In genomic region chr19:46412983-46413261, GRCh38 we compare ENCODE assay signal across 12 cellular contexts. TPM values are rescaled to one million over a fixed set of nuclear protein-coding genes. Genes with fewer than 3 reads are reported as not detected.
DNase-seq lines count a peak whose midpoint lies in the region; ATAC-seq, FAIRE-seq and TF ChIP-seq lines count a peak whose summit lies in the region.
"Had no signal": no experiment of that assay in that cellular context is flagged by ENCODE, and none has a peak within 500 bp of the region (broad histone marks: within the 10 kb centered on the region; RNA-seq: fewer than 3 reads in every experiment).

No MANE protein-coding gene starts in this region.

- peaks cover 40% of the 10 kb centered on the region for H3K79me2 ChIP-seq in K562 (ENCODE audit: control insufficient read depth, insufficient read depth, low read length)

- 0 out of 2 replicates have a peak, but pooled peaks cover 2% of the 10 kb centered on the region for H3K36me3 ChIP-seq in ES-I3 (ENCODE audit: insufficient read depth, low read length)
- H3K36me3 ChIP-seq in K562 (ENCODE audit: control insufficient read depth, insufficient read depth, low read length) = peaks cover 18% of the 10 kb centered on the region
- H3K36me3 ChIP-seq in iPS DF 6.9 (ENCODE audit: control insufficient read depth, insufficient read depth, low read length) = no peaks in the 10 kb centered on the region
- H3K36me3 ChIP-seq in psoas muscle (ENCODE audit: insufficient read depth in 1 of 2, low read depth in 1 of 2) = no peaks in the 10 kb centered on the region

- no peak for TF ChIP-seq POLR2A in K562 (conservative IDR thresholded peaks at IDR 0.05)

- ATAC-seq in K562 = peak; percentile 9
- ATAC-seq in psoas muscle = peak in 1 of 4 donors; percentile 7
- no peak for ATAC-seq in HG03460 (IDR thresholded peaks at IDR 0.05; ENCODE audit: unreplicated experiment)

- H3K9me1 ChIP-seq in K562 (ENCODE audit: control insufficient read depth, insufficient read depth, low read length) = peaks cover 4% of the 10 kb centered on the region

- intact Hi-C loops in K562 (cut with micrococcal nuclease) = no loop called here
- intact Hi-C loops in psoas muscle (cut with DNase I) = no loop called here

- TF ChIP-seq RAD21 in K562 (CRISPR knock-in tag; conservative IDR thresholded peaks at IDR 0.05 in 1 of 2, IDR thresholded peaks at IDR 0.05 in 1 of 2) = no peak

- H3K27ac ChIP-seq in K562 (ENCODE audit: extremely low read depth, low read depth, low read length) = peak overlapping the region; percentile 92
- no peak overlapping the region for H3K27ac ChIP-seq in iPS DF 6.9 (ENCODE audit: low read length)
- H3K27ac ChIP-seq in psoas muscle = peak overlapping the region; percentile 16

- in situ Hi-C loops in K562 (cut with MboI) = no loop called here

- no peaks in the 10 kb centered on the region for H3K27me3 ChIP-seq in K562 (ENCODE audit: control insufficient read depth in 2 of 2, insufficient read depth in 2 of 2, low read length in 2 of 2)
- H3K27me3 ChIP-seq in iPS DF 6.9 (ENCODE audit: control insufficient read depth, insufficient read depth, low read length) = no peaks in the 10 kb centered on the region
- H3K27me3 ChIP-seq in psoas muscle (ENCODE audit: insufficient read depth in 3 of 3, low read length in 2 of 3) = peaks cover 0 to 81% (median 32%) of the 10 kb centered on the region in 3 donors

- no TSS peak for BruUV-seq in K562 (replicated peaks; lab: Mats Ljungman, UMichigan)

- H3K9ac ChIP-seq in ES-I3 (ENCODE audit: low read depth, low read length) (peak overlapping the region; percentile 67), K562 (ENCODE audit: insufficient read depth in 1 of 2, low read depth in 2 of 2, low read length in 2 of 2) (peak overlapping the region; percentile 91 to 97)

- H4K20me1 ChIP-seq in K562 (replicated peaks; ENCODE audit: control insufficient read depth, insufficient read depth, low read length) = peaks cover 18% of the 10 kb centered on the region; the same call in 1 of the 2 replicates

- POLR2A ChIA-PET in K562 (lab: Yijun Ruan, JAX) = interaction anchor here (0.5 to 1.3 kb wide), 6 partner anchors 9 to 369 kb away, joined by 3 to 9 read pairs (median 3); no protein-coding TSS in a partner anchor
- POLR2A ChIA-PET in HEK293T (lab: Yijun Ruan, JAX) = interaction anchor here (0.7 to 1.2 kb wide), 12 partner anchors 8 to 187 kb away, joined by 3 to 15 read pairs (median 4); partner anchors contain the start of gene PPP5C

- TF ChIP-seq CTCF in K562 (IDR thresholded peaks at IDR 0.05 in 2 of 3, conservative IDR thresholded peaks at IDR 0.05 in 1 of 3; ENCODE audit: insufficient read depth in 2 of 3, low read depth in 1 of 3, low read length in 3 of 3) (no peak), psoas muscle (IDR thresholded peaks at IDR 0.05) (no peak)

- H3K4me3 ChIP-seq in K562 (peak overlapping the region; percentile 63), iPS DF 6.9 (ENCODE audit: low read length) (peak overlapping the region; percentile 65; the same call in 1 of the 2 replicates), psoas muscle (peak overlapping the region; percentile 57)

- 0% methylated on average over 8 of the region's 10 CpGs for WGBS in K562 (ENCODE audit: insufficient coverage, low coverage, missing lambda C conversion rate)
- no CpG with 5 or more reads among the region's 10 CpGs for WGBS in iPS DF 6.9 (ENCODE audit: insufficient coverage, insufficient read length)
- 4 to 18% (median 7%) methylated on average over 10 of the region's 10 CpGs for WGBS in psoas muscle, 3 donors

- peak in 3 of 4 experiments; percentile 23 to 40 (median 39) for DNase-seq in K562 (ENCODE audit: extremely low read depth in 1 of 4, low spot score in 3 of 4)
- no peak for DNase-seq in iPS DF 6.9 (ENCODE audit: low read depth, low spot score)
- no peak for DNase-seq in psoas muscle
- DNase-seq in dedifferentiated amniotic fluid mesenchymal stem cell (ENCODE audit: extremely low spot score) = no peak
- no peak for DNase-seq in HEK293T (ENCODE audit: extremely low spot score)
- DNase-seq in stimulated activated CD8-positive, alpha-beta memory T cell treated with anti-CD3 and anti-CD28 coated beads, Interleukin-4, amount 100 ng/mL, for 48 hours = no peak
- DNase-seq: CD4-positive, alpha-beta memory T cell; effector memory CD4-positive, alpha-beta T cell; SW 1271 had no signal

- H2AFZ ChIP-seq in K562 (ENCODE audit: low read depth, low read length) = peak overlapping the region; percentile 94

- H3K4me2 ChIP-seq in K562 (ENCODE audit: insufficient read depth, low read length) = peak overlapping the region; percentile 91

- H3K9me3 ChIP-seq in ES-I3 (ENCODE audit: control insufficient read depth, insufficient read depth, low read length) (no peaks in the 10 kb centered on the region), K562 (replicated peaks; ENCODE audit: control insufficient read depth, insufficient read depth, low read depth, low read length) (peaks cover 5% of the 10 kb centered on the region), iPS DF 6.9 (ENCODE audit: control insufficient read depth, insufficient read depth, low read length) (no peaks in the 10 kb centered on the region), psoas muscle (no peaks in the 10 kb centered on the region)

- H3K4me1 ChIP-seq in ES-I3 (ENCODE audit: insufficient read depth, low read length) (peaks cover 5% of the 10 kb centered on the region), K562 (replicated peaks in 1 of 2; ENCODE audit: control insufficient read depth in 2 of 2, insufficient read depth in 2 of 2, low read length in 2 of 2) (peaks cover 38 to 73% of the 10 kb centered on the region in 2 experiments), iPS DF 6.9 (ENCODE audit: control insufficient read depth, insufficient read depth, low read length) (peaks cover 5% of the 10 kb centered on the region), psoas muscle (no peaks in the 10 kb centered on the region)

- CTCF ChIA-PET in K562 (lab: Yijun Ruan, JAX; ENCODE audit: low intra/inter-chr PET ratio) (no interaction called here), HEK293T (lab: Yijun Ruan, JAX) (no interaction called here)

- FAIRE-seq in K562 (lab: Jason Lieb, UNC) = no peak

- no peak for TF ChIP-seq EP300 in K562 (IDR thresholded peaks at IDR 0.05; ENCODE audit: low read length)

RNA-seq across cellular contexts. Expression of gene CCDC8, which starts 0.4 kb away (rescaled TPM):
- 10.0 and 21.6 TPM in 2 replicates for total RNA-seq in K562 (2011; cell fraction: chromatin; rRNA removed; ENCODE audit: low replicate concordance)
- total RNA-seq in K562 (2011; cell fraction: nucleolus; rRNA removed) = 20.5 and 23.5 TPM in 2 replicates
- 15.2 and 15.6 TPM in 2 replicates for total RNA-seq in K562 (2011; cell fraction: nucleoplasm; rRNA removed)
- total RNA-seq in K562 (2014; rRNA removed) (30.8 and 32.4 TPM in 2 replicates), K562 (2014; rRNA removed; fragmentation: Illumina TruSeq; extraction: Trizol) (6.6 and 9.7 TPM in 2 replicates), K562 (2015; rRNA removed; fragmentation: Illumina TruSeq; extraction: Trizol) (21.6 and 22.3 TPM in 2 replicates), K562 (2021) (21.9 and 22.5 TPM in 2 replicates), psoas muscle (1 to 10 TPM; 1.1 to 7.0 (median 2.4) TPM)
- polyA plus RNA-seq in K562 (2011; rRNA removed) (8.0 and 9.1 TPM in 2 replicates), K562 (2014; fragmentation: Illumina TruSeq; extraction: Trizol) (15.6 and 17.8 TPM in 2 replicates), K562 (2014; fragmentation: Nextera tagmentation; extraction: Ambion mirVana) (1 to 10 TPM in 1 of 2 experiments, under 1 TPM in 1; 0.68 to 1.5 TPM), K562 (2014; rRNA removed) (19.9 and 20.8 TPM in 2 replicates), psoas muscle (1 to 10 TPM in 1 of 3 donors, under 1 TPM in 2; 0.51 to 1.6 (median 0.84) TPM)
- polyA plus RNA-seq in K562 (2011; cell fraction: cytosol; rRNA removed) = 7.9 and 13.0 TPM in 2 replicates
- polyA plus RNA-seq in K562 (2011; cell fraction: nucleus; rRNA removed) = 6.3 and 8.5 TPM in 2 replicates
- 13.6 and 17.1 TPM in 2 replicates for polyA plus RNA-seq in K562 (2012)
- 6.3 and 7.7 TPM in 2 replicates for polyA minus RNA-seq in K562 (2011; rRNA and poly(A)+ RNA removed)
- polyA minus RNA-seq in K562 (2011; cell fraction: cytosol; rRNA and poly(A)+ RNA removed) = 9.2 and 11.5 TPM in 2 replicates
- polyA minus RNA-seq in K562 (2011; cell fraction: nucleus; rRNA and poly(A)+ RNA removed) = 6.5 and 12.2 TPM in 2 replicates
- total RNA-seq: CD4-positive, alpha-beta memory T cell; H4 had no signal
- polyA plus RNA-seq: CD4-positive, alpha-beta memory T cell had no signal

RNA-seq across cellular contexts. Expression of gene PNMA8C, which starts 15.8 kb away (rescaled TPM):
- total RNA-seq in K562 (2011; cell fraction: chromatin; rRNA removed; ENCODE audit: low replicate concordance) = 0.12 TPM in 1 of 2 replicates, not detected in the other
- total RNA-seq in K562 (2011; cell fraction: nucleolus; rRNA removed) = not detected in 2 replicates
- not detected in 2 replicates for total RNA-seq in K562 (2011; cell fraction: nucleoplasm; rRNA removed)
- total RNA-seq in K562 (2014; rRNA removed) (0.04 and 0.05 TPM in 2 replicates), K562 (2014; rRNA removed; fragmentation: Illumina TruSeq; extraction: Trizol) (not detected in 2 replicates), K562 (2015; rRNA removed; fragmentation: Illumina TruSeq; extraction: Trizol) (0.04 TPM in 1 of 2 replicates, not detected in the other), K562 (2021) (0.04 TPM in 1 of 2 replicates, not detected in the other), psoas muscle (not detected)
- polyA plus RNA-seq in K562 (2011; rRNA removed) (0.01 TPM in 1 of 2 replicates, not detected in the other), K562 (2014; fragmentation: Illumina TruSeq; extraction: Trizol) (not detected in 2 replicates), K562 (2014; fragmentation: Nextera tagmentation; extraction: Ambion mirVana) (not detected), K562 (2014; rRNA removed) (0.05 TPM in 1 of 2 replicates, not detected in the other), psoas muscle (under 1 TPM in 1 of 3 donors, not detected in 2; 0.01 TPM)
- polyA plus RNA-seq in K562 (2011; cell fraction: cytosol; rRNA removed) = 0.01 TPM in 2 replicates
- 0.03 TPM in 1 of 2 replicates, not detected in the other for polyA plus RNA-seq in K562 (2011; cell fraction: nucleus; rRNA removed)
- 0.03 and 0.05 TPM in 2 replicates for polyA plus RNA-seq in K562 (2012)
- polyA minus RNA-seq in K562 (2011; rRNA and poly(A)+ RNA removed) = not detected in 2 replicates
- polyA minus RNA-seq in K562 (2011; cell fraction: cytosol; rRNA and poly(A)+ RNA removed) = not detected in 2 replicates
- 0.11 TPM in 1 of 2 replicates, not detected in the other for polyA minus RNA-seq in K562 (2011; cell fraction: nucleus; rRNA and poly(A)+ RNA removed)
- total RNA-seq: CD4-positive, alpha-beta memory T cell; H4 had no signal
- polyA plus RNA-seq: CD4-positive, alpha-beta memory T cell had no signal

RNA-seq across cellular contexts. Expression of gene PNMA8A, which starts 58.4 kb away (rescaled TPM):
- total RNA-seq in K562 (2011; cell fraction: chromatin; rRNA removed; ENCODE audit: low replicate concordance) = 11.8 and 15.0 TPM in 2 replicates
- total RNA-seq in K562 (2011; cell fraction: nucleolus; rRNA removed) = 9.9 and 10.7 TPM in 2 replicates
- total RNA-seq in K562 (2011; cell fraction: nucleoplasm; rRNA removed) = 13.3 and 16.0 TPM in 2 replicates
- total RNA-seq in K562 (2014; rRNA removed) (13.3 and 16.6 TPM in 2 replicates), K562 (2014; rRNA removed; fragmentation: Illumina TruSeq; extraction: Trizol) (18.4 and 19.5 TPM in 2 replicates), K562 (2015; rRNA removed; fragmentation: Illumina TruSeq; extraction: Trizol) (18.3 and 18.6 TPM in 2 replicates), K562 (2021) (14.9 and 16.3 TPM in 2 replicates), psoas muscle (1 to 10 TPM in 2 of 4 donors, under 1 TPM in 2; 0.48 to 3.8 (median 1.5) TPM)
- polyA plus RNA-seq in K562 (2011; rRNA removed) (20.1 and 23.8 TPM in 2 replicates), K562 (2014; fragmentation: Illumina TruSeq; extraction: Trizol) (17.8 and 18.5 TPM in 2 replicates), K562 (2014; fragmentation: Nextera tagmentation; extraction: Ambion mirVana) (1 to 10 TPM; 6.6 to 7.2 TPM), K562 (2014; rRNA removed) (13.2 and 16.7 TPM in 2 replicates), psoas muscle (1 to 10 TPM in 1 of 3 donors, under 1 TPM in 2; 0.11 to 2.2 (median 0.38) TPM)
- polyA plus RNA-seq in K562 (2011; cell fraction: cytosol; rRNA removed) = 9.2 and 16.4 TPM in 2 replicates
- 5.4 and 6.0 TPM in 2 replicates for polyA plus RNA-seq in K562 (2011; cell fraction: nucleus; rRNA removed)
- polyA plus RNA-seq in K562 (2012) = 14.2 and 18.1 TPM in 2 replicates
- polyA minus RNA-seq in K562 (2011; rRNA and poly(A)+ RNA removed) = 12.6 and 14.7 TPM in 2 replicates
- 7.6 and 8.3 TPM in 2 replicates for polyA minus RNA-seq in K562 (2011; cell fraction: cytosol; rRNA and poly(A)+ RNA removed)
- polyA minus RNA-seq in K562 (2011; cell fraction: nucleus; rRNA and poly(A)+ RNA removed) = 2.0 and 4.9 TPM in 2 replicates
- total RNA-seq: H4 had no signal

Comparison
In these comparisons a context has a peak if more than half of its experiments do, and no peak if none do; other contexts are left out.
1. DNase-seq: peak in K562 (3 of 4); none in iPS DF 6.9 (single experiment), psoas muscle (0 of 2), dedifferentiated amniotic fluid mesenchymal stem cell (single experiment), HEK293T (single experiment) and stimulated activated CD8-positive, alpha-beta memory T cell treated with anti-CD3 and anti-CD28 coated beads, Interleukin-4, amount 100 ng/mL, for 48 hours (single experiment).
2. Peak in every context shown above with its lines, with median percentiles within 50 percentile points of each other: H3K4me3 ChIP-seq.